8 cellular contexts compared by ENCODE assay signal in genomic region chr5:181243020-181243520, GRCh38. TPM values are rescaled to one million over a fixed set of nuclear protein-coding genes. Genes with fewer than 3 reads are reported as not detected.
DNase-seq lines count a peak whose midpoint lies in the region; ATAC-seq and TF ChIP-seq lines count a peak whose summit lies in the region.

No MANE protein-coding gene starts in this region.

- H3K27ac ChIP-seq in left lung (peak overlapping the region; percentile 97), temporal lobe (ENCODE audit: low read depth, low read length) (peak overlapping the region; percentile 31)

- peak; percentile 32 for DNase-seq in activated CD4-positive, alpha-beta T cell treated with anti-CD3 and anti-CD28 coated beads for 48 hours
- no peak for DNase-seq in activated CD4-positive, alpha-beta T cell treated with anti-CD3 and anti-CD28 coated beads for 1 hour
- DNase-seq in amniotic epithelial cell (ENCODE audit: low read depth) (peak; percentile 21), left lung (no peak), NCI-H1092 treated with DMSO at 0.1 percent for 48 hours (lab: John Stamatoyannopoulos, UW) (no peak), T-helper 9 cell (no peak)

- no peaks in the 10 kb centered on the region for H3K9me3 ChIP-seq in left lung

- no peak for ATAC-seq in left lung
- no peak for ATAC-seq in HG03139 (IDR thresholded peaks at IDR 0.05; ENCODE audit: unreplicated experiment)

- no peak for TF ChIP-seq CTCF in left lung (IDR thresholded peaks at IDR 0.05)

- peak overlapping the region; percentile 64 to 66 for H3K4me3 ChIP-seq in left lung

- H3K36me3 ChIP-seq in left lung = peaks cover 8 to 46% of the 10 kb centered on the region in 2 donors

- intact Hi-C loops in left lung (cut with DNase I) = no loop called here

- H3K4me1 ChIP-seq in left lung = peaks cover 14 to 53% of the 10 kb centered on the region in 2 donors

- no peaks in the 10 kb centered on the region for H3K27me3 ChIP-seq in left lung

RNA-seq across cellular contexts. Expression of gene RACK1, which starts 0.6 kb away (rescaled TPM):
- 1,000 to 10,000 TPM; 1,244 to 1,308 TPM for total RNA-seq in left lung
- 1,272 TPM for total RNA-seq in temporal lobe

RNA-seq across cellular contexts. Expression of gene TRIM52, which starts 17.9 kb away (rescaled TPM):
- 10 to 100 TPM; 12.4 to 12.9 TPM for total RNA-seq in left lung
- 9.8 TPM for total RNA-seq in temporal lobe

RNA-seq across cellular contexts. Expression of gene TRIM41, which starts 20.0 kb away (rescaled TPM):
- 10 to 100 TPM; 24.2 to 24.5 TPM for total RNA-seq in left lung
- 10.3 TPM for total RNA-seq in temporal lobe

RNA-seq across cellular contexts. Expression of gene TRIM7, which starts 38.1 kb away (rescaled TPM):
- total RNA-seq in left lung (1 to 10 TPM; 4.3 to 5.7 TPM), temporal lobe (1.7 TPM)

Comparison
In these comparisons a context has a peak if more than half of its experiments do, and no peak if none do; other contexts are left out.
1. DNase-seq: peak in activated CD4-positive, alpha-beta T cell treated with anti-CD3 and anti-CD28 coated beads for 48 hours (single experiment) and amniotic epithelial cell (single experiment); none in activated CD4-positive, alpha-beta T cell treated with anti-CD3 and anti-CD28 coated beads for 1 hour (single experiment), left lung (0 of 2), NCI-H1092 treated with DMSO at 0.1 percent for 48 hours (single experiment) and T-helper 9 cell (single experiment).